Comparison of ENCODE assay signal across 1 cellular context in the genomic region with DNA sequence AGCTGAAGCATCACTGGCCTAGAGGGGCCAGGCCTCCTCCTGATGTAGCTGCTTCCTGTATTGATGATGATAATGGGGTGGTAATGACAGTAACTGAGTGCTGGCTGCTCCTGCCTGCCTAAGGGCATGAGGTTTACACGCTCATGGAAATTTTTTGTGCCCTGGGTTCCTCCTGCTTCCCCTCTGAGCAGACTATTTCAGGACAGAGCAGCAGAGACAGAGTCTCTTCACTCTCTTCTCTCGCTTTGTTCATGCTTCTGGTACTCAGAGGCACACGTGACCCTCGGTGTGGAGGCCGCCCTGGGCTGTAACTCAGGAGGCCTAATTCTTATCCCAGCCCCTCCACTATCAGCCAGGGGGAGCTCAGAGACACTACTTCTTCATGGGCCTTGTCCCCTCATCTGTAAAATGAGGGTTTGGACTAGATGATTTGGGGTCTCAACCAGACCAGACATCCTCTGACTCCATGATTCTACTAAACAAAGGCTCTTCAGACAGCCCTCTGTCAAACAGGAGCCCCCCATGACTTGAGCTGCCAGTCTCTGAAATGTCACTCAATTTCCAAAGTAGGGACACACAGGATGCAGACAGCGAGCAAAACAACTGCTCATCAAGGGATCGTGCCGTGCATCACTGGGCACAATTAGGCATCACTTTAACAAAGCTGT.
TF ChIP-seq lines count a peak whose summit lies in the region.

No MANE protein-coding gene starts in this region.

TF ChIP-seq in WTC11, 78 proteins besides CTCF, POLR2A, EP300 and RAD21 (continued from another document):
- TF ChIP-seq, protein P1, sequence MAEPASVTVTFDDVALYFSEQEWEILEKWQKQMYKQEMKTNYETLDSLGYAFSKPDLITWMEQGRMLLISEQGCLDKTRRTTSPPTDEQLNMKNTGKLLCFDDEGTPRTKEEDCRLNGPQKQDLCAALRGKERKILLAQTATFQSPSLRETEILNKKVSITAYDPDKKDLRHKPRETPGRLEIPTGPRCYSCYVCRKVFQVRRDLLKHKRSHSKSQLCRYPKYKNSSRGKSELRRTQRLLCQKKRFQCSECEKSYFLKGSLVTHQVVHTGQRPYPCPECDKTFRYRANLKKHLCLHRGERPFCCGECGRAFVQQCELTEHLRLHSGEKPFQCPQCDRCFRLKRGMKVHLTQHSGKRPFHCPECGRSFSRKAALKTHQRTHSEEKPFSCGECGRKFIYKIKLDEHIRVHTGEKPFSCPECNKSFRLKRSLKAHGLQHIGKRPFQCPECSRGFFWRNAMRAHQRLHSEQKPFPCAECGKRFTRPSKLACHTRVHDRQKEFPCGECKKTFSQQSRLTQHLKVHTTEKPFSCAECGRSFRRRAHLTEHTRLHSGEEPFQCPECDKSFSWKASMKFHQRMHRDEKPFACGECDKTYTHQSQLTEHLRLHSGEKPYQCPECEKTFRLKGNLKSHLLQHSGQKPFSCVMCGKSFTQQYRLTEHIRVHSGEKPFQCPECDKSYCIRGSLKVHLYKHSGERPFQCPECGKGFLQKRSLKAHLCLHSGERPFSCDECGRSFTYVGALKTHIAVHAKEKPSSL (CRISPR knock-in tag; conservative IDR thresholded peaks at IDR 0.05), result no peak
- TF ChIP-seq, protein P2, sequence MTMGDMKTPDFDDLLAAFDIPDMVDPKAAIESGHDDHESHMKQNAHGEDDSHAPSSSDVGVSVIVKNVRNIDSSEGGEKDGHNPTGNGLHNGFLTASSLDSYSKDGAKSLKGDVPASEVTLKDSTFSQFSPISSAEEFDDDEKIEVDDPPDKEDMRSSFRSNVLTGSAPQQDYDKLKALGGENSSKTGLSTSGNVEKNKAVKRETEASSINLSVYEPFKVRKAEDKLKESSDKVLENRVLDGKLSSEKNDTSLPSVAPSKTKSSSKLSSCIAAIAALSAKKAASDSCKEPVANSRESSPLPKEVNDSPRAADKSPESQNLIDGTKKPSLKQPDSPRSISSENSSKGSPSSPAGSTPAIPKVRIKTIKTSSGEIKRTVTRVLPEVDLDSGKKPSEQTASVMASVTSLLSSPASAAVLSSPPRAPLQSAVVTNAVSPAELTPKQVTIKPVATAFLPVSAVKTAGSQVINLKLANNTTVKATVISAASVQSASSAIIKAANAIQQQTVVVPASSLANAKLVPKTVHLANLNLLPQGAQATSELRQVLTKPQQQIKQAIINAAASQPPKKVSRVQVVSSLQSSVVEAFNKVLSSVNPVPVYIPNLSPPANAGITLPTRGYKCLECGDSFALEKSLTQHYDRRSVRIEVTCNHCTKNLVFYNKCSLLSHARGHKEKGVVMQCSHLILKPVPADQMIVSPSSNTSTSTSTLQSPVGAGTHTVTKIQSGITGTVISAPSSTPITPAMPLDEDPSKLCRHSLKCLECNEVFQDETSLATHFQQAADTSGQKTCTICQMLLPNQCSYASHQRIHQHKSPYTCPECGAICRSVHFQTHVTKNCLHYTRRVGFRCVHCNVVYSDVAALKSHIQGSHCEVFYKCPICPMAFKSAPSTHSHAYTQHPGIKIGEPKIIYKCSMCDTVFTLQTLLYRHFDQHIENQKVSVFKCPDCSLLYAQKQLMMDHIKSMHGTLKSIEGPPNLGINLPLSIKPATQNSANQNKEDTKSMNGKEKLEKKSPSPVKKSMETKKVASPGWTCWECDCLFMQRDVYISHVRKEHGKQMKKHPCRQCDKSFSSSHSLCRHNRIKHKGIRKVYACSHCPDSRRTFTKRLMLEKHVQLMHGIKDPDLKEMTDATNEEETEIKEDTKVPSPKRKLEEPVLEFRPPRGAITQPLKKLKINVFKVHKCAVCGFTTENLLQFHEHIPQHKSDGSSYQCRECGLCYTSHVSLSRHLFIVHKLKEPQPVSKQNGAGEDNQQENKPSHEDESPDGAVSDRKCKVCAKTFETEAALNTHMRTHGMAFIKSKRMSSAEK (CRISPR knock-in tag; IDR thresholded peaks at IDR 0.05; ENCODE audit: borderline replicate concordance), result no peak
- no peak for TF ChIP-seq KAT7 (CRISPR knock-in tag; IDR thresholded peaks at IDR 0.05; ENCODE audit: borderline replicate concordance)
- TF ChIP-seq ZNF317 (CRISPR knock-in tag; IDR thresholded peaks at IDR 0.05; ENCODE audit: borderline replicate concordance, low read depth), result no peak
- no peak for TF ChIP-seq MXD4 (CRISPR knock-in tag; IDR thresholded peaks at IDR 0.05; ENCODE audit: borderline replicate concordance)
- TF ChIP-seq, protein P3, sequence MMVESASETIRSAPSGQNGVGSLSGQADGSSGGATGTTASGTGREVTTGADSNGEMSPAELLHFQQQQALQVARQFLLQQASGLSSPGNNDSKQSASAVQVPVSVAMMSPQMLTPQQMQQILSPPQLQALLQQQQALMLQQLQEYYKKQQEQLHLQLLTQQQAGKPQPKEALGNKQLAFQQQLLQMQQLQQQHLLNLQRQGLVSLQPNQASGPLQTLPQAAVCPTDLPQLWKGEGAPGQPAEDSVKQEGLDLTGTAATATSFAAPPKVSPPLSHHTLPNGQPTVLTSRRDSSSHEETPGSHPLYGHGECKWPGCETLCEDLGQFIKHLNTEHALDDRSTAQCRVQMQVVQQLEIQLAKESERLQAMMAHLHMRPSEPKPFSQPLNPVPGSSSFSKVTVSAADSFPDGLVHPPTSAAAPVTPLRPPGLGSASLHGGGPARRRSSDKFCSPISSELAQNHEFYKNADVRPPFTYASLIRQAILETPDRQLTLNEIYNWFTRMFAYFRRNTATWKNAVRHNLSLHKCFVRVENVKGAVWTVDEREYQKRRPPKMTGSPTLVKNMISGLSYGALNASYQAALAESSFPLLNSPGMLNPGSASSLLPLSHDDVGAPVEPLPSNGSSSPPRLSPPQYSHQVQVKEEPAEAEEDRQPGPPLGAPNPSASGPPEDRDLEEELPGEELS (CRISPR knock-in tag; IDR thresholded peaks at IDR 0.05), result no peak
- TF ChIP-seq, protein P4, sequence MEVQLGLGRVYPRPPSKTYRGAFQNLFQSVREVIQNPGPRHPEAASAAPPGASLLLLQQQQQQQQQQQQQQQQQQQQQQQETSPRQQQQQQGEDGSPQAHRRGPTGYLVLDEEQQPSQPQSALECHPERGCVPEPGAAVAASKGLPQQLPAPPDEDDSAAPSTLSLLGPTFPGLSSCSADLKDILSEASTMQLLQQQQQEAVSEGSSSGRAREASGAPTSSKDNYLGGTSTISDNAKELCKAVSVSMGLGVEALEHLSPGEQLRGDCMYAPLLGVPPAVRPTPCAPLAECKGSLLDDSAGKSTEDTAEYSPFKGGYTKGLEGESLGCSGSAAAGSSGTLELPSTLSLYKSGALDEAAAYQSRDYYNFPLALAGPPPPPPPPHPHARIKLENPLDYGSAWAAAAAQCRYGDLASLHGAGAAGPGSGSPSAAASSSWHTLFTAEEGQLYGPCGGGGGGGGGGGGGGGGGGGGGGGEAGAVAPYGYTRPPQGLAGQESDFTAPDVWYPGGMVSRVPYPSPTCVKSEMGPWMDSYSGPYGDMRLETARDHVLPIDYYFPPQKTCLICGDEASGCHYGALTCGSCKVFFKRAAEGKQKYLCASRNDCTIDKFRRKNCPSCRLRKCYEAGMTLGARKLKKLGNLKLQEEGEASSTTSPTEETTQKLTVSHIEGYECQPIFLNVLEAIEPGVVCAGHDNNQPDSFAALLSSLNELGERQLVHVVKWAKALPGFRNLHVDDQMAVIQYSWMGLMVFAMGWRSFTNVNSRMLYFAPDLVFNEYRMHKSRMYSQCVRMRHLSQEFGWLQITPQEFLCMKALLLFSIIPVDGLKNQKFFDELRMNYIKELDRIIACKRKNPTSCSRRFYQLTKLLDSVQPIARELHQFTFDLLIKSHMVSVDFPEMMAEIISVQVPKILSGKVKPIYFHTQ (CRISPR knock-in tag; IDR thresholded peaks at IDR 0.05), result no peak
- TF ChIP-seq, protein P5, sequence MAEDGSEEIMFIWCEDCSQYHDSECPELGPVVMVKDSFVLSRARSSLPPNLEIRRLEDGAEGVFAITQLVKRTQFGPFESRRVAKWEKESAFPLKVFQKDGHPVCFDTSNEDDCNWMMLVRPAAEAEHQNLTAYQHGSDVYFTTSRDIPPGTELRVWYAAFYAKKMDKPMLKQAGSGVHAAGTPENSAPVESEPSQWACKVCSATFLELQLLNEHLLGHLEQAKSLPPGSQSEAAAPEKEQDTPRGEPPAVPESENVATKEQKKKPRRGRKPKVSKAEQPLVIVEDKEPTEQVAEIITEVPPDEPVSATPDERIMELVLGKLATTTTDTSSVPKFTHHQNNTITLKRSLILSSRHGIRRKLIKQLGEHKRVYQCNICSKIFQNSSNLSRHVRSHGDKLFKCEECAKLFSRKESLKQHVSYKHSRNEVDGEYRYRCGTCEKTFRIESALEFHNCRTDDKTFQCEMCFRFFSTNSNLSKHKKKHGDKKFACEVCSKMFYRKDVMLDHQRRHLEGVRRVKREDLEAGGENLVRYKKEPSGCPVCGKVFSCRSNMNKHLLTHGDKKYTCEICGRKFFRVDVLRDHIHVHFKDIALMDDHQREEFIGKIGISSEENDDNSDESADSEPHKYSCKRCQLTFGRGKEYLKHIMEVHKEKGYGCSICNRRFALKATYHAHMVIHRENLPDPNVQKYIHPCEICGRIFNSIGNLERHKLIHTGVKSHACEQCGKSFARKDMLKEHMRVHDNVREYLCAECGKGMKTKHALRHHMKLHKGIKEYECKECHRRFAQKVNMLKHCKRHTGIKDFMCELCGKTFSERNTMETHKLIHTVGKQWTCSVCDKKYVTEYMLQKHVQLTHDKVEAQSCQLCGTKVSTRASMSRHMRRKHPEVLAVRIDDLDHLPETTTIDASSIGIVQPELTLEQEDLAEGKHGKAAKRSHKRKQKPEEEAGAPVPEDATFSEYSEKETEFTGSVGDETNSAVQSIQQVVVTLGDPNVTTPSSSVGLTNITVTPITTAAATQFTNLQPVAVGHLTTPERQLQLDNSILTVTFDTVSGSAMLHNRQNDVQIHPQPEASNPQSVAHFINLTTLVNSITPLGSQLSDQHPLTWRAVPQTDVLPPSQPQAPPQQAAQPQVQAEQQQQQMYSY (CRISPR knock-in tag; IDR thresholded peaks at IDR 0.05), result no peak
